18 cellular contexts compared by ENCODE assay signal in genomic region chr11:44892843-44893242, GRCh38. TPM values are rescaled to one million over a fixed set of nuclear protein-coding genes. Genes with fewer than 3 reads are reported as not detected.
A peak's percentile ranks its signal among the peaks of the same experiment; 100 is the strongest.
DNase-seq lines count a peak whose midpoint lies in the region; ATAC-seq and TF ChIP-seq lines count a peak whose summit lies in the region.
"Had no signal": no experiment of that assay in that cellular context is flagged by ENCODE, and none has a peak within 500 bp of the region (broad histone marks: within the 10 kb centered on the region; RNA-seq: fewer than 3 reads in every experiment).

No MANE protein-coding gene starts in this region.

- peak overlapping the region; percentile 82 to 85 for H3K27ac ChIP-seq in right atrium auricular region
- peak overlapping the region; percentile 21 to 61 for H3K27ac ChIP-seq in esophagus (ENCODE audit: low read depth in 2 of 2, low read length in 1 of 2)
- H3K27ac ChIP-seq in neuronal stem cell (replicated peaks; ENCODE audit: low read length) = no peak overlapping the region
- peak overlapping the region; percentile 81 to 84 for H3K27ac ChIP-seq in uterus
- H3K27ac ChIP-seq: BLaER1 had no signal

- no peak overlapping the region for H2AFZ ChIP-seq in neuronal stem cell (ENCODE audit: low read length)

- TF ChIP-seq POLR2A in uterus (IDR thresholded peaks at IDR 0.05) = no peak

- ATAC-seq in Right ventricle myocardium superior (ENCODE audit: poor library complexity) = no peak
- no peak for ATAC-seq in stimulated activated naive CD8-positive, alpha-beta T cell treated with anti-CD3 and anti-CD28 coated beads, Interleukin-15, amount 100 ng/mL, for 72 hours

- no peaks in the 10 kb centered on the region for H3K36me3 ChIP-seq in right atrium auricular region
- no peaks in the 10 kb centered on the region for H3K36me3 ChIP-seq in esophagus (ENCODE audit: control insufficient read depth in 2 of 2, insufficient read depth in 2 of 2, low read length in 1 of 2)
- H3K36me3 ChIP-seq in neuronal stem cell (replicated peaks in 1 of 2; ENCODE audit: control insufficient read depth in 2 of 2, insufficient read depth in 2 of 2, low read length in 2 of 2) = peaks cover 3 to 5% of the 10 kb centered on the region in 2 donors
- no peaks in the 10 kb centered on the region for H3K36me3 ChIP-seq in uterus
- H3K36me3 ChIP-seq: BLaER1 had no signal

- no peak overlapping the region for H2BK5ac ChIP-seq in neuronal stem cell (ENCODE audit: low read length)

- no peak overlapping the region for H3K4me2 ChIP-seq in neuronal stem cell (ENCODE audit: insufficient read depth, low read length, poor library complexity, severe bottlenecking)
- H3K4me2 ChIP-seq: BLaER1 had no signal

- H3K23ac ChIP-seq in neuronal stem cell (ENCODE audit: low read depth, low read length, poor library complexity) = no peak overlapping the region

- no peak overlapping the region for H2BK12ac ChIP-seq in neuronal stem cell (ENCODE audit: low read length)

- H3K79me1 ChIP-seq in neuronal stem cell (ENCODE audit: low read depth, low read length) = peaks cover 7% of the 10 kb centered on the region

- no peak overlapping the region for H2BK120ac ChIP-seq in neuronal stem cell (ENCODE audit: low read depth, low read length)

- TF ChIP-seq CTCF in right atrium auricular region (IDR thresholded peaks at IDR 0.05) (no peak), uterus (IDR thresholded peaks at IDR 0.05) (no peak)

- H3K14ac ChIP-seq in neuronal stem cell (ENCODE audit: low read length) = no peak overlapping the region

- intact Hi-C loops in Right ventricle myocardium superior (cut with DNase I) = loop anchor here (5.0 kb wide), 1 partner anchor 166 kb away; the partner anchor contains the start of gene TSPAN18
- intact Hi-C loops in uterus (cut with DNase I; ENCODE audit: low total_unique reads) = loop anchor here (5.0 kb wide), 1 partner anchor 166 kb away; the partner anchor contains the start of gene TSPAN18

- no peaks in the 10 kb centered on the region for H3K9me3 Mint-ChIP-seq in stimulated activated naive CD8-positive, alpha-beta T cell treated with anti-CD3 and anti-CD28 coated beads, Interleukin-15, amount 100 ng/mL, for 72 hours

- H3K27me3 ChIP-seq in right atrium auricular region = no peaks in the 10 kb centered on the region
- H3K27me3 ChIP-seq in esophagus (ENCODE audit: control insufficient read depth in 1 of 2, insufficient read depth in 2 of 2, low read length in 2 of 2) = no peaks in the 10 kb centered on the region
- no peaks in the 10 kb centered on the region for H3K27me3 ChIP-seq in neuronal stem cell (ENCODE audit: control insufficient read depth in 3 of 3, insufficient read depth in 3 of 3, low read depth in 1 of 3, low read length in 3 of 3)
- no peaks in the 10 kb centered on the region for H3K27me3 ChIP-seq in uterus
- H3K27me3 ChIP-seq: BLaER1 had no signal

- H4K8ac ChIP-seq in neuronal stem cell (ENCODE audit: low read depth, low read length) = no peak overlapping the region

- no peak overlapping the region for H3K4ac ChIP-seq in neuronal stem cell (ENCODE audit: low read length)

- no peak overlapping the region for H4K91ac ChIP-seq in neuronal stem cell (ENCODE audit: low read depth, low read length, poor library complexity)

- H3K9ac ChIP-seq in neuronal stem cell (ENCODE audit: low read depth, low read length, poor library complexity) = no peak overlapping the region
- H3K9ac ChIP-seq: BLaER1 had no signal

- no peak overlapping the region for H2BK15ac ChIP-seq in neuronal stem cell (ENCODE audit: low read length)

- no peaks in the 10 kb centered on the region for H3K27me3 Mint-ChIP-seq in stimulated activated naive CD8-positive, alpha-beta T cell treated with anti-CD3 and anti-CD28 coated beads, Interleukin-15, amount 100 ng/mL, for 72 hours

- H3K4me3 Mint-ChIP-seq in stimulated activated naive CD8-positive, alpha-beta T cell treated with anti-CD3 and anti-CD28 coated beads, Interleukin-15, amount 100 ng/mL, for 72 hours = no peak overlapping the region
- H3K4me3 Mint-ChIP-seq: CD8-positive, alpha-beta memory T cell had no signal

- H3K9me3 ChIP-seq in right atrium auricular region (no peaks in the 10 kb centered on the region), esophagus (ENCODE audit: control insufficient read depth in 2 of 2, insufficient read depth in 1 of 2, low read depth in 1 of 2, low read length in 1 of 2) (no peaks in the 10 kb centered on the region), neuronal stem cell (replicated peaks in 1 of 2; ENCODE audit: control insufficient read depth in 2 of 2, insufficient read depth in 1 of 2, low read depth in 1 of 2, low read length in 2 of 2) (peaks cover 2 to 3% of the 10 kb centered on the region in 2 donors), uterus (no peaks in the 10 kb centered on the region)
- H3K9me3 ChIP-seq: BLaER1 had no signal

- H3K18ac ChIP-seq in neuronal stem cell (ENCODE audit: low read length) = peak overlapping the region; percentile 40

- H3K27ac Mint-ChIP-seq in stimulated activated naive CD8-positive, alpha-beta T cell treated with anti-CD3 and anti-CD28 coated beads, Interleukin-15, amount 100 ng/mL, for 72 hours = no peak overlapping the region

- DNase-seq in right atrium auricular region (ENCODE audit: low spot score) (no peak), Right ventricle myocardium superior (no peak), neuronal stem cell (ENCODE audit: low spot score) (no peak), uterus (no peak), COLO829 (ENCODE audit: low spot score) (no peak)
- no peak for DNase-seq in activated naive CD4-positive, alpha-beta T cell treated with anti-CD3 and anti-CD28 coated beads, Interleukin-2, amount 50 U/mL, for 16 hours
- DNase-seq in stimulated activated naive CD8-positive, alpha-beta T cell treated with anti-CD3 and anti-CD28 coated beads, Interleukin-15, amount 100 ng/mL, for 72 hours = no peak
- DNase-seq: CD8-positive, alpha-beta memory T cell; DMS79 treated with DMSO at 0.1 percent for 48 hours; HCEC 1CT; KBM-7; NCI-H1417 treated with DMSO at 0.1 percent for 48 hours; NCI-H1930; NK-92 treated with Interleukin-12 subunit alpha and Interleukin-12 subunit beta, amount 100 ng/mL, for 24 hours; OCI-M1; RPMI8226 had no signal

- H3K4me1 ChIP-seq in right atrium auricular region (peaks cover 0 to 38% of the 10 kb centered on the region in 2 donors), esophagus (ENCODE audit: control insufficient read depth in 2 of 2, insufficient read depth in 2 of 2, low read length in 1 of 2) (peaks cover 3 to 9% of the 10 kb centered on the region in 2 donors), neuronal stem cell (ENCODE audit: control insufficient read depth in 2 of 2, insufficient read depth in 1 of 2, low read depth in 1 of 2, low read length in 2 of 2) (peaks cover 25 to 28% of the 10 kb centered on the region in 2 donors), uterus (no peaks in the 10 kb centered on the region)
- H3K4me1 ChIP-seq: BLaER1 had no signal

- H3K4me1 Mint-ChIP-seq in stimulated activated naive CD8-positive, alpha-beta T cell treated with anti-CD3 and anti-CD28 coated beads, Interleukin-15, amount 100 ng/mL, for 72 hours = no peaks in the 10 kb centered on the region
- H3K4me1 Mint-ChIP-seq: CD8-positive, alpha-beta memory T cell had no signal

- WGBS in esophagus, 2 donors = 88 to 93% methylated on average over 7 of the region's 7 CpGs
- WGBS in neuronal stem cell (ENCODE audit: extremely low coverage in 2 of 2, insufficient read length in 2 of 2, insufficient replicate concordance in 1 of 2), 2 donors = no CpG with 5 or more reads among the region's 7 CpGs

- H2AK5ac ChIP-seq in neuronal stem cell (ENCODE audit: low read depth, low read length) = no peak overlapping the region

- no peak overlapping the region for H3K4me3 ChIP-seq in right atrium auricular region
- no peak overlapping the region for H3K4me3 ChIP-seq in esophagus (ENCODE audit: low read depth in 1 of 2, low read length in 2 of 2)
- H3K4me3 ChIP-seq in neuronal stem cell (ENCODE audit: low read length in 2 of 2) = no peak overlapping the region
- no peak overlapping the region for H3K4me3 ChIP-seq in uterus
- H3K4me3 ChIP-seq: BLaER1 had no signal

RNA-seq across cellular contexts. Expression of gene TP53I11, which starts 57.8 kb away (rescaled TPM):
- total RNA-seq in right atrium auricular region = 10 to 100 TPM; 46.7 to 89.0 TPM
- 47.4 TPM for total RNA-seq in Right ventricle myocardium superior
- polyA plus RNA-seq in esophagus = 10 to 100 TPM; 10.3 to 37.2 TPM
- polyA plus RNA-seq in neuronal stem cell (2013, experiment 1 of 2) = 235 TPM
- 227 TPM for polyA plus RNA-seq in neuronal stem cell (2013, experiment 2 of 2)
- 10 to 100 TPM in 3 of 4 donors, 1 to 10 TPM in 1; 3.8 to 53.9 (median 17.5) TPM for total RNA-seq in uterus
